In the genomic region with DNA sequence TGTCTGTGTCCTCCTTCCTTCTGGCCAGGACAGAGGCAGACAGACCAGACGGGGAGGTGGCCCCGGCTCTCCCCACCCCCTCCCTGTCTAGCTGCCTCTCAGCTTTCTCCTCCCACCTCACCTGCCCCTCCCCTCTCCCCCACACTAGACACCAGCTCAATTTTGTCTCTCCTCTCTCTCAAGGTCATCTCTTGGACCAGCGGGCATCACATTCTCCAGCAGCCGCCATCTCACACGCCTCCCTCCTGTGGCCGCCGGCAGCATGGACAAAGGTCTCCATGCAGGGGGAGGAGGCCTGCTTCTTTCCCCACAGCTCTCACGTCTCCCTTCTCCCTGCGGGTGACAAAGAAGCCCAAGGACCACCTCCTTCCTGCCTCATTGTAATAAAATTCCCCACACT, we compare ENCODE assay signal across 17 cellular contexts. TPM values are rescaled to one million over a fixed set of nuclear protein-coding genes. Genes with fewer than 3 reads are reported as not detected.
A peak's percentile ranks its signal among the peaks of the same experiment; 100 is the strongest.
DNase-seq lines count a peak whose midpoint lies in the region; ATAC-seq and TF ChIP-seq lines count a peak whose summit lies in the region.
"Had no signal": no experiment of that assay in that cellular context is flagged by ENCODE, and none has a peak within 500 bp of the region (broad histone marks: within the 10 kb centered on the region; RNA-seq: fewer than 3 reads in every experiment).

No MANE protein-coding gene starts in this region.

- no peak for DNase-seq in activated naive CD4-positive, alpha-beta T cell treated with anti-CD3 and anti-CD28 coated beads, Interleukin-2, amount 10 ng/mL, durations not matched to agents 7 days and 5 days
- no peak for DNase-seq in Right ventricle myocardium inferior (ENCODE audit: missing footprints)
- DNase-seq in nephron progenitor cell, result peak; percentile 34
- DNase-seq in type B pancreatic cell (ENCODE audit: extremely low spot score, unreplicated experiment), result no peak
- DNase-seq in SK-N-DZ (ENCODE audit: low spot score), result no peak
- no peak for DNase-seq in NCI-H1092 (lab: John Stamatoyannopoulos, UW)
- DNase-seq: activated CD4-positive, alpha-beta T cell treated with anti-CD3 and anti-CD28 coated beads, Interleukin-2, amount 50 U/mL, for 4 hours; activated effector memory CD4-positive, alpha-beta T cell treated with anti-CD3 and anti-CD28 coated beads, Interleukin-2, amount 50 U/mL, for 16 hours; Calu3; MG63; OCI-M1; T-helper 17 cell; upper lobe of right lung had no signal

- ATAC-seq in Right ventricle myocardium inferior (peak; percentile 32), GM18909 (IDR thresholded peaks at IDR 0.05; ENCODE audit: poor library complexity, unreplicated experiment) (no peak)
- ATAC-seq: esophagus mucosa, T-helper 17 cell, upper lobe of right lung had no signal

- H3K9me3 Mint-ChIP-seq in activated naive CD4-positive, alpha-beta T cell treated with anti-CD3 and anti-CD28 coated beads, Interleukin-2, amount 50 U/mL, for 24 hours, result no peaks in the 10 kb centered on the region
- H3K9me3 Mint-ChIP-seq in activated naive CD4-positive, alpha-beta T cell treated with anti-CD3 and anti-CD28 coated beads, Interleukin-2, amount 10 ng/mL, durations not matched to agents 7 days and 5 days, result no peaks in the 10 kb centered on the region
- H3K9me3 Mint-ChIP-seq in nephron progenitor cell, result no peaks in the 10 kb centered on the region
- no peaks in the 10 kb centered on the region for H3K9me3 Mint-ChIP-seq in type B pancreatic cell

- H3K27ac Mint-ChIP-seq in activated naive CD4-positive, alpha-beta T cell treated with anti-CD3 and anti-CD28 coated beads, Interleukin-2, amount 50 U/mL, for 24 hours, result peak overlapping the region; percentile 70
- no peak overlapping the region for H3K27ac Mint-ChIP-seq in activated naive CD4-positive, alpha-beta T cell treated with anti-CD3 and anti-CD28 coated beads, Interleukin-2, amount 10 ng/mL, durations not matched to agents 7 days and 5 days
- H3K27ac Mint-ChIP-seq in nephron progenitor cell (no peak overlapping the region), type B pancreatic cell (peak overlapping the region; percentile 15)
- H3K27ac Mint-ChIP-seq: T-helper 17 cell had no signal

- CTCF ChIA-PET in activated naive CD4-positive, alpha-beta T cell treated with anti-CD3 and anti-CD28 coated beads, Interleukin-2, amount 10 ng/mL, durations not matched to agents 7 days and 5 days (lab: Charles Lee), result interaction anchor here (0.7 to 8.9 kb wide), 3 partner anchors 117 to 621 kb away, joined by 3 to 132 read pairs (median 3); no protein-coding TSS in a partner anchor

- no peaks in the 10 kb centered on the region for H3K27me3 Mint-ChIP-seq in activated naive CD4-positive, alpha-beta T cell treated with anti-CD3 and anti-CD28 coated beads, Interleukin-2, amount 50 U/mL, for 24 hours
- H3K27me3 Mint-ChIP-seq in activated naive CD4-positive, alpha-beta T cell treated with anti-CD3 and anti-CD28 coated beads, Interleukin-2, amount 10 ng/mL, durations not matched to agents 7 days and 5 days, result peaks cover 13% of the 10 kb centered on the region
- peaks cover 38% of the 10 kb centered on the region for H3K27me3 Mint-ChIP-seq in nephron progenitor cell (ENCODE audit: low read depth, poor library complexity)
- peaks cover 9% of the 10 kb centered on the region for H3K27me3 Mint-ChIP-seq in type B pancreatic cell

- peaks cover 33% of the 10 kb centered on the region for H3K4me1 Mint-ChIP-seq in activated naive CD4-positive, alpha-beta T cell treated with anti-CD3 and anti-CD28 coated beads, Interleukin-2, amount 50 U/mL, for 24 hours
- H3K4me1 Mint-ChIP-seq in activated naive CD4-positive, alpha-beta T cell treated with anti-CD3 and anti-CD28 coated beads, Interleukin-2, amount 10 ng/mL, durations not matched to agents 7 days and 5 days, result peaks cover 12% of the 10 kb centered on the region
- H3K4me1 Mint-ChIP-seq in nephron progenitor cell, result peaks cover 76% of the 10 kb centered on the region
- peaks cover 73% of the 10 kb centered on the region for H3K4me1 Mint-ChIP-seq in type B pancreatic cell (ENCODE audit: unreplicated experiment)

- H3K36me3 Mint-ChIP-seq in activated naive CD4-positive, alpha-beta T cell treated with anti-CD3 and anti-CD28 coated beads, Interleukin-2, amount 50 U/mL, for 24 hours, result no peaks in the 10 kb centered on the region
- no peaks in the 10 kb centered on the region for H3K36me3 Mint-ChIP-seq in activated naive CD4-positive, alpha-beta T cell treated with anti-CD3 and anti-CD28 coated beads, Interleukin-2, amount 10 ng/mL, durations not matched to agents 7 days and 5 days
- no peaks in the 10 kb centered on the region for H3K36me3 Mint-ChIP-seq in nephron progenitor cell (ENCODE audit: low read depth)
- H3K36me3 Mint-ChIP-seq in type B pancreatic cell, result no peaks in the 10 kb centered on the region

- TF ChIP-seq CTCF in nephron progenitor cell (IDR thresholded peaks at IDR 0.05) (no peak), type B pancreatic cell (conservative IDR thresholded peaks at IDR 0.05) (peak; percentile 55)

- intact Hi-C loops in Right ventricle myocardium inferior (cut with DNase I), result loop anchor here (5.0 kb wide), 1 partner anchor 49 kb away; no protein-coding TSS in a partner anchor

- no peak overlapping the region for H3K4me3 Mint-ChIP-seq in activated naive CD4-positive, alpha-beta T cell treated with anti-CD3 and anti-CD28 coated beads, Interleukin-2, amount 50 U/mL, for 24 hours
- no peak overlapping the region for H3K4me3 Mint-ChIP-seq in activated naive CD4-positive, alpha-beta T cell treated with anti-CD3 and anti-CD28 coated beads, Interleukin-2, amount 10 ng/mL, durations not matched to agents 7 days and 5 days
- H3K4me3 Mint-ChIP-seq in nephron progenitor cell, result peak overlapping the region; percentile 12
- H3K4me3 Mint-ChIP-seq in type B pancreatic cell, result peak overlapping the region; percentile 24
- H3K4me3 Mint-ChIP-seq: T-helper 17 cell had no signal

RNA-seq across cellular contexts. Expression of a gene that starts 14.5 kb away (rescaled TPM):
- not detected for total RNA-seq in Right ventricle myocardium inferior
- total RNA-seq in type B pancreatic cell (ENCODE audit: low replicate concordance), result not detected in 2 replicates
- not detected in 2 replicates for polyA plus RNA-seq in SK-N-DZ (2014; cell fraction: cytosol; rRNA removed)
- not detected in 2 replicates for polyA plus RNA-seq in SK-N-DZ (2014; cell fraction: nucleus; rRNA removed)
- total RNA-seq: Calu3, esophagus mucosa, skeletal muscle tissue, T-helper 17 cell, upper lobe of right lung had no signal

RNA-seq across cellular contexts. Expression of a gene that starts 32.9 kb away (rescaled TPM):
- total RNA-seq in Right ventricle myocardium inferior (27.1 TPM), type B pancreatic cell (ENCODE audit: low replicate concordance) (0.07 and 1.1 TPM in 2 replicates)
- not detected in 2 replicates for polyA plus RNA-seq in SK-N-DZ (2014; cell fraction: cytosol; rRNA removed)
- not detected in 2 replicates for polyA plus RNA-seq in SK-N-DZ (2014; cell fraction: nucleus; rRNA removed)
- total RNA-seq: Calu3, T-helper 17 cell had no signal

Comparison
In these comparisons a context has a peak if more than half of its experiments do, and no peak if none do; other contexts are left out.
1. H3K27ac Mint-ChIP-seq: peak in activated naive CD4-positive, alpha-beta T cell treated with anti-CD3 and anti-CD28 coated beads, Interleukin-2, amount 50 U/mL, for 24 hours (single experiment) and type B pancreatic cell (single experiment); none in activated naive CD4-positive, alpha-beta T cell treated with anti-CD3 and anti-CD28 coated beads, Interleukin-2, amount 10 ng/mL, durations not matched to agents 7 days and 5 days (single experiment) and nephron progenitor cell (single experiment).
2. H3K4me3 Mint-ChIP-seq: peak in nephron progenitor cell (single experiment) and type B pancreatic cell (single experiment); none in activated naive CD4-positive, alpha-beta T cell treated with anti-CD3 and anti-CD28 coated beads, Interleukin-2, amount 50 U/mL, for 24 hours (single experiment) and activated naive CD4-positive, alpha-beta T cell treated with anti-CD3 and anti-CD28 coated beads, Interleukin-2, amount 10 ng/mL, durations not matched to agents 7 days and 5 days (single experiment).
3. RNA of a gene that starts 32.9 kb away (total RNA-seq): 27.1 TPM in Right ventricle myocardium inferior (single experiment); 0.07 to 1.1 TPM in type B pancreatic cell; every median in the first group is over 10 times any median in the second.